18 cellular contexts compared by ENCODE assay signal in genomic region chr12:41507286-41507685, GRCh38.
"Had no signal": no experiment of that assay in that cellular context is flagged by ENCODE, and none has a peak within 500 bp of the region (broad histone marks: within the 10 kb centered on the region; RNA-seq: fewer than 3 reads in every experiment).

No MANE protein-coding gene starts in this region.

- ATAC-seq: heart left ventricle, left colon, natural killer cell, sciatic nerve had no signal

- H3K36me3 Mint-ChIP-seq: memory B cell, mesothelial cell of epicardium, natural killer cell had no signal

- H3K4me1 ChIP-seq: colonic mucosa, stomach, transverse colon had no signal

- H3K9me3 Mint-ChIP-seq: endodermal cell, memory B cell, mesothelial cell of epicardium had no signal

- H3K4me1 Mint-ChIP-seq: natural killer cell had no signal

- H3K27ac Mint-ChIP-seq: endodermal cell, memory B cell, mesothelial cell of epicardium, natural killer cell had no signal

- H3K9me3 ChIP-seq: colonic mucosa, heart left ventricle, spleen, stomach, thoracic aorta, transverse colon had no signal

- H3K4me3 ChIP-seq: colonic mucosa, heart left ventricle, spleen, stomach, thoracic aorta, transverse colon had no signal

- H3K4me3 Mint-ChIP-seq: endodermal cell, memory B cell, mesothelial cell of epicardium, natural killer cell had no signal

- H3K27me3 ChIP-seq: colonic mucosa, heart left ventricle, spleen, stomach, transverse colon had no signal

- H3K36me3 ChIP-seq: colonic mucosa, heart left ventricle, spleen, stomach, thoracic aorta, transverse colon had no signal

- H3K27ac ChIP-seq: colonic mucosa, heart left ventricle, spleen, stomach, thoracic aorta, transverse colon had no signal

- DNase-seq: colonic mucosa; effector CD4-positive, alpha-beta T cell; endodermal cell; heart left ventricle; hippocampal formation; left colon; natural killer cell; spleen; stimulated activated CD4-positive, alpha-beta T cell treated with anti-CD3 and anti-CD28 coated beads, Interleukin-15, amount 100 ng/mL, for 24 hours; stimulated activated CD4-positive, alpha-beta T cell treated with anti-CD3 and anti-CD28 coated beads, Interleukin-1b, Interleukin-23, amount 100 ng/mL, for 48 hours; stimulated activated naive CD4-positive, alpha-beta T cell; stomach; substantia nigra; transverse colon had no signal
